30 cellular contexts compared by ENCODE assay signal in the genomic region with DNA sequence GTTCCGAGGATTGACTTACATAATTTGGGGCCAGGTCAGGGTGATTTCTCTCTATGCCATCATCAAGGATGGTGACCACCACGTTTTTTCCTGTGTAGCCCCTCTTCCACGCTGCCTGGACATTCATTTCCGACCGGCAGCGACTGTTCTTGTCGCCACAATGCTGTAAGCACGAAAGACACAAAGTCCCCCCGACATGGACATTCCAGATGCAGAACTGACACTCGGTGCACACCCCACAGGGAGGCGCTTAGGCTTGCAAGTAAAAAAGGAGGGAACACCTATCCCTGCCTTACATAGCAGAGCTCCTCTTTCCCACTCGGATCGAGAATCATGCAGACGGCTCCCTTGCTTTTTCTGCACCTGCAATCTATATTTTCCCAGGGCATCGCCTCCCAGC.
"Had no signal": no experiment of that assay in that cellular context is flagged by ENCODE, and none has a peak within 500 bp of the region (broad histone marks: within the 10 kb centered on the region; RNA-seq: fewer than 3 reads in every experiment).

No MANE protein-coding gene starts in this region.

- H3K4me3 Mint-ChIP-seq: activated CD4-positive, alpha-beta memory T cell treated with anti-CD3 and anti-CD28 coated beads, Interleukin-2, amount 10 ng/mL, durations not matched to agents 7 days and 5 days; activated CD4-positive, alpha-beta T cell treated with anti-CD3 and anti-CD28 coated beads, Interleukin-2, amount 10 ng/mL, durations not matched to agents 7 days and 5 days; activated naive CD4-positive, alpha-beta T cell treated with anti-CD3 and anti-CD28 coated beads for 36 hours; activated naive CD4-positive, alpha-beta T cell treated with anti-CD3 and anti-CD28 coated beads, Interleukin-2, amount 50 U/mL, for 24 hours; activated naive CD8-positive, alpha-beta T cell treated with anti-CD3 and anti-CD28 coated beads for 36 hours; activated naive CD8-positive, alpha-beta T cell treated with anti-CD3 and anti-CD28 coated beads, Interleukin-2, amount 50 U/mL, for 24 hours; activated T-helper 1 cell treated with anti-CD3 and anti-CD28 coated beads, Interleukin-12 subunit alpha, Interleukin-12 subunit beta, Interleukin-2, Interleukin-4 antibody, amounts not matched to agents 30 ng/mL and 10 ng/mL and 1 ng/mL, durations not matched to agents 14 hours and 24 hours and 36 hours; WTC11 had no signal

- H3K36me3 ChIP-seq: adrenal gland, esophagus squamous epithelium, gastroesophageal sphincter had no signal

- H3K9me3 ChIP-seq: adrenal gland, body of pancreas, esophagus squamous epithelium, gastroesophageal sphincter, heart right ventricle had no signal

- H3K4me3 ChIP-seq: adrenal gland, body of pancreas, esophagus squamous epithelium, gastroesophageal sphincter, heart right ventricle had no signal

- H3K9me3 Mint-ChIP-seq: activated CD4-positive, alpha-beta memory T cell treated with anti-CD3 and anti-CD28 coated beads, Interleukin-2, amount 10 ng/mL, durations not matched to agents 7 days and 5 days; activated CD4-positive, alpha-beta T cell treated with anti-CD3 and anti-CD28 coated beads, Interleukin-2, amount 10 ng/mL, durations not matched to agents 7 days and 5 days; activated naive CD4-positive, alpha-beta T cell treated with anti-CD3 and anti-CD28 coated beads for 36 hours; activated naive CD4-positive, alpha-beta T cell treated with anti-CD3 and anti-CD28 coated beads, Interleukin-2, amount 50 U/mL, for 24 hours; activated naive CD8-positive, alpha-beta T cell treated with anti-CD3 and anti-CD28 coated beads for 36 hours; activated naive CD8-positive, alpha-beta T cell treated with anti-CD3 and anti-CD28 coated beads, Interleukin-2, amount 50 U/mL, for 24 hours; activated T-helper 1 cell treated with anti-CD3 and anti-CD28 coated beads, Interleukin-12 subunit alpha, Interleukin-12 subunit beta, Interleukin-2, Interleukin-4 antibody, amounts not matched to agents 30 ng/mL and 10 ng/mL and 1 ng/mL, durations not matched to agents 14 hours and 24 hours and 36 hours; activated T-helper 2 cell treated with anti-CD3 and anti-CD28 coated beads, Interferon-gamma antibody, Interleukin-2, Interleukin-4, amounts not matched to agents 10 μg/mL and 5 μg/mL and 100 μg/mL, durations not matched to agents 14 hours and 24 hours and 36 hours; WTC11 had no signal

- DNase-seq: activated CD4-positive, alpha-beta memory T cell treated with anti-CD3 and anti-CD28 coated beads, Interleukin-2, amount 10 ng/mL, durations not matched to agents 7 days and 5 days; activated CD4-positive, alpha-beta T cell treated with anti-CD3 and anti-CD28 coated beads for 1 hour; activated CD4-positive, alpha-beta T cell treated with anti-CD3 and anti-CD28 coated beads for 4 hours; activated CD4-positive, alpha-beta T cell treated with anti-CD3 and anti-CD28 coated beads, Interleukin-2, amount 10 ng/mL, durations not matched to agents 7 days and 5 days; activated CD4-positive, alpha-beta T cell treated with anti-CD3 and anti-CD28 coated beads, Interleukin-2, amount 50 U/mL, for 4 hours; activated effector memory CD4-positive, alpha-beta T cell treated with anti-CD3 and anti-CD28 coated beads, Interleukin-2, amount 50 U/mL, for 16 hours; activated naive CD4-positive, alpha-beta T cell treated with anti-CD3 and anti-CD28 coated beads for 36 hours; activated naive CD8-positive, alpha-beta T cell treated with anti-CD3 and anti-CD28 coated beads for 36 hours; activated naive CD8-positive, alpha-beta T cell treated with anti-CD3 and anti-CD28 coated beads, Interleukin-2, amount 50 U/mL, for 24 hours; activated T-cell treated with anti-CD3 and anti-CD28 coated beads, Interleukin-2, amount 50 U/mL, for 1 hour; activated T-cell treated with anti-CD3 and anti-CD28 coated beads, Interleukin-2, amount 50 U/mL, for 48 hours; adrenal gland; amygdala; aorta; body of pancreas; caudate nucleus; cortex of kidney; dermis blood vessel endothelial cell; effector CD8-positive, alpha-beta T cell; esophagus squamous epithelium; foreskin melanocyte; heart right ventricle; T-helper 2 cell had no signal

- H3K27me3 ChIP-seq: body of pancreas, heart right ventricle had no signal

- H3K36me3 Mint-ChIP-seq: activated naive CD4-positive, alpha-beta T cell treated with anti-CD3 and anti-CD28 coated beads, Interleukin-2, amount 50 U/mL, for 24 hours; activated naive CD8-positive, alpha-beta T cell treated with anti-CD3 and anti-CD28 coated beads for 36 hours; WTC11 had no signal

- H3K27me3 Mint-ChIP-seq: activated naive CD4-positive, alpha-beta T cell treated with anti-CD3 and anti-CD28 coated beads, Interleukin-2, amount 50 U/mL, for 24 hours; activated naive CD8-positive, alpha-beta T cell treated with anti-CD3 and anti-CD28 coated beads for 36 hours; activated naive CD8-positive, alpha-beta T cell treated with anti-CD3 and anti-CD28 coated beads, Interleukin-2, amount 50 U/mL, for 24 hours had no signal

- H3K27ac ChIP-seq: adrenal gland, body of pancreas, epithelial cell of prostate, esophagus squamous epithelium, gastroesophageal sphincter, heart right ventricle, VCaP had no signal

- H3K4me1 ChIP-seq: adrenal gland, body of pancreas, esophagus squamous epithelium, gastroesophageal sphincter, heart right ventricle had no signal

- H3K27ac Mint-ChIP-seq: activated CD4-positive, alpha-beta memory T cell treated with anti-CD3 and anti-CD28 coated beads, Interleukin-2, amount 10 ng/mL, durations not matched to agents 7 days and 5 days; activated CD4-positive, alpha-beta T cell treated with anti-CD3 and anti-CD28 coated beads, Interleukin-2, amount 10 ng/mL, durations not matched to agents 7 days and 5 days; activated naive CD4-positive, alpha-beta T cell treated with anti-CD3 and anti-CD28 coated beads for 36 hours; activated naive CD4-positive, alpha-beta T cell treated with anti-CD3 and anti-CD28 coated beads, Interleukin-2, amount 50 U/mL, for 24 hours; activated naive CD8-positive, alpha-beta T cell treated with anti-CD3 and anti-CD28 coated beads for 36 hours; activated naive CD8-positive, alpha-beta T cell treated with anti-CD3 and anti-CD28 coated beads, Interleukin-2, amount 50 U/mL, for 24 hours; activated T-helper 1 cell treated with anti-CD3 and anti-CD28 coated beads, Interleukin-12 subunit alpha, Interleukin-12 subunit beta, Interleukin-2, Interleukin-4 antibody, amounts not matched to agents 30 ng/mL and 10 ng/mL and 1 ng/mL, durations not matched to agents 14 hours and 24 hours and 36 hours; activated T-helper 2 cell treated with anti-CD3 and anti-CD28 coated beads, Interferon-gamma antibody, Interleukin-2, Interleukin-4, amounts not matched to agents 10 μg/mL and 5 μg/mL and 100 μg/mL, durations not matched to agents 14 hours and 24 hours and 36 hours; WTC11 had no signal

- H3K4me1 Mint-ChIP-seq: activated CD4-positive, alpha-beta memory T cell treated with anti-CD3 and anti-CD28 coated beads, Interleukin-2, amount 10 ng/mL, durations not matched to agents 7 days and 5 days; activated CD4-positive, alpha-beta T cell treated with anti-CD3 and anti-CD28 coated beads, Interleukin-2, amount 10 ng/mL, durations not matched to agents 7 days and 5 days; activated naive CD4-positive, alpha-beta T cell treated with anti-CD3 and anti-CD28 coated beads, Interleukin-2, amount 50 U/mL, for 24 hours; activated naive CD8-positive, alpha-beta T cell treated with anti-CD3 and anti-CD28 coated beads for 36 hours; activated naive CD8-positive, alpha-beta T cell treated with anti-CD3 and anti-CD28 coated beads, Interleukin-2, amount 50 U/mL, for 24 hours had no signal

- ATAC-seq: activated naive CD8-positive, alpha-beta T cell treated with anti-CD3 and anti-CD28 coated beads, Interleukin-2, amount 50 U/mL, for 24 hours; body of pancreas; gastroesophageal sphincter; heart right ventricle; WTC11 had no signal
